Comparison of ENCODE assay signal across 24 cellular contexts in genomic region chr9:114159562-114160145, GRCh38.
"Had no signal": no experiment of that assay in that cellular context is flagged by ENCODE, and none has a peak within 500 bp of the region (broad histone marks: within the 10 kb centered on the region; RNA-seq: fewer than 3 reads in every experiment).

No MANE protein-coding gene starts in this region.

- H3K27ac Mint-ChIP-seq: activated naive CD8-positive, alpha-beta T cell; activated T-helper 17 cell treated with anti-CD3 and anti-CD28 coated beads, Interleukin-2, amount 50 U/mL, for 72 hours; natural killer cell treated with Interleukin-12 subunit alpha and Interleukin-12 subunit beta and Interleukin-15 and Interleukin-18, amount 100 ng/mL, for 72 hours; stimulated activated naive B cell treated with anti-CD40 and anti-IgM and Interleukin-4, amounts not matched to agents 10 μg/mL and 1 μg/mL and 100 μg/mL, for 72 hours had no signal

- H3K27ac ChIP-seq: adrenal gland, heart left ventricle, lower lobe of right lung, testis, upper lobe of left lung, VCaP had no signal

- H3K9me3 Mint-ChIP-seq: activated T-helper 17 cell treated with anti-CD3 and anti-CD28 coated beads, Interleukin-2, amount 50 U/mL, for 72 hours; natural killer cell treated with Interleukin-12 subunit alpha and Interleukin-12 subunit beta and Interleukin-15 and Interleukin-18, amount 100 ng/mL, for 72 hours had no signal

- DNase-seq: activated CD4-positive, alpha-beta T cell treated with anti-CD3 and anti-CD28 coated beads for 1 hour; activated T-cell treated with anti-CD3 and anti-CD28 coated beads, Interleukin-2, amount 50 U/mL, for 1 hour; adrenal gland; cerebellar nuclear complex; islet precursor cell; left cardiac atrium; lower lobe of right lung; midbrain; occipital lobe; sigmoid colon; SK-N-SH; stimulated activated CD4-positive, alpha-beta T cell treated with anti-CD3 and anti-CD28 coated beads, Interleukin-2, amount 100 ng/mL, for 48 hours; stimulated activated CD8-positive, alpha-beta memory T cell treated with anti-CD3 and anti-CD28 coated beads, Interleukin-4, amount 100 ng/mL, for 48 hours; stimulated activated naive B cell treated with anti-CD40 and anti-IgM and Interleukin-4, amounts not matched to agents 10 μg/mL and 1 μg/mL and 100 μg/mL, for 72 hours; T-helper 2 cell; testis; upper lobe of left lung had no signal

- H3K4me3 ChIP-seq: adrenal gland, ascending aorta, coronary artery, heart left ventricle, lower lobe of right lung, sigmoid colon, testis, upper lobe of left lung had no signal

- H3K9ac ChIP-seq: SK-N-SH had no signal

- H3K36me3 ChIP-seq: adrenal gland, ascending aorta, heart left ventricle, lower lobe of right lung, sigmoid colon, upper lobe of left lung had no signal

- H3K27me3 ChIP-seq: adrenal gland, ascending aorta, testis had no signal

- H3K9me3 ChIP-seq: adrenal gland, ascending aorta, heart left ventricle, lower lobe of right lung, sigmoid colon, SK-N-SH, testis, upper lobe of left lung had no signal

- H3K36me3 Mint-ChIP-seq: activated naive CD8-positive, alpha-beta T cell; natural killer cell treated with Interleukin-12 subunit alpha and Interleukin-12 subunit beta and Interleukin-15 and Interleukin-18, amount 100 ng/mL, for 72 hours; stimulated activated naive B cell treated with anti-CD40 and anti-IgM and Interleukin-4, amounts not matched to agents 10 μg/mL and 1 μg/mL and 100 μg/mL, for 72 hours had no signal

- H3K4me3 Mint-ChIP-seq: activated naive CD8-positive, alpha-beta T cell; activated T-helper 17 cell treated with anti-CD3 and anti-CD28 coated beads, Interleukin-2, amount 50 U/mL, for 72 hours; natural killer cell treated with Interleukin-12 subunit alpha and Interleukin-12 subunit beta and Interleukin-15 and Interleukin-18, amount 100 ng/mL, for 72 hours; stimulated activated naive B cell treated with anti-CD40 and anti-IgM and Interleukin-4, amounts not matched to agents 10 μg/mL and 1 μg/mL and 100 μg/mL, for 72 hours had no signal

- ATAC-seq: activated T-helper 17 cell treated with anti-CD3 and anti-CD28 coated beads, Interleukin-2, amount 50 U/mL, for 72 hours; heart left ventricle; left cardiac atrium; lower lobe of right lung; natural killer cell treated with Interleukin-12 subunit alpha and Interleukin-12 subunit beta and Interleukin-15 and Interleukin-18, amount 100 ng/mL, for 72 hours; stimulated activated naive B cell treated with anti-CD40 and anti-IgM and Interleukin-4, amounts not matched to agents 10 μg/mL and 1 μg/mL and 100 μg/mL, for 72 hours had no signal

- H3K4me2 ChIP-seq: SK-N-SH had no signal
